ENCODE assay signal across 22 cellular contexts in genomic region chr6:36242161-36242560, GRCh38. TPM values are rescaled to one million over a fixed set of nuclear protein-coding genes. Genes with fewer than 3 reads are reported as not detected.
"Had no signal": no experiment of that assay in that cellular context is flagged by ENCODE, and none has a peak within 500 bp of the region (broad histone marks: within the 10 kb centered on the region; RNA-seq: fewer than 3 reads in every experiment).

No MANE protein-coding gene starts in this region.

- DNase-seq: activated CD4-positive, alpha-beta T cell treated with anti-CD3 and anti-CD28 coated beads, Interleukin-2, amount 50 U/mL, for 4 hours; activated CD4-positive, CD25-positive, alpha-beta regulatory T cell treated with anti-CD3 and anti-CD28 coated beads, Interleukin-2, amount 50 U/mL, for 72 hours; activated naive CD4-positive, alpha-beta T cell treated with anti-CD3 and anti-CD28 coated beads, Interleukin-2, amount 10 ng/mL, durations not matched to agents 7 days and 5 days; body of pancreas; central memory CD4-positive, alpha-beta T cell; colonic mucosa; effector CD4-positive, alpha-beta T cell; hippocampal formation; left lung; mammary epithelial cell; mucosa of descending colon; natural killer cell; small intestine; stimulated activated CD4-positive, alpha-beta T cell treated with anti-CD3 and anti-CD28 coated beads, Interleukin-4, amount 100 ng/mL, for 4 hours; stimulated activated CD8-positive, alpha-beta memory T cell treated with anti-CD3 and anti-CD28 coated beads, Interleukin-4, amount 100 ng/mL, for 48 hours; SW 1271 had no signal

- ATAC-seq: body of pancreas, mucosa of descending colon, natural killer cell had no signal

- H3K27me3 ChIP-seq: body of pancreas, colonic mucosa, esophagus muscularis mucosa, left lung, right atrium auricular region had no signal

- H3K27ac ChIP-seq: body of pancreas, colonic mucosa, esophagus muscularis mucosa, left lung, right atrium auricular region had no signal

- FAIRE-seq: keratinocyte, small intestine had no signal

- H3K4me3 ChIP-seq: body of pancreas, colonic mucosa, esophagus muscularis mucosa, left lung, mucosa of descending colon, right atrium auricular region had no signal

- H3K9me3 ChIP-seq: body of pancreas, colonic mucosa, esophagus muscularis mucosa, left lung, mucosa of descending colon, right atrium auricular region had no signal

- H3K4me1 ChIP-seq: esophagus muscularis mucosa, right atrium auricular region had no signal

- H3K36me3 ChIP-seq: colonic mucosa, esophagus muscularis mucosa, left lung, right atrium auricular region had no signal

RNA-seq across cellular contexts. Expression of gene PNPLA1, which starts 27.7 kb away (rescaled TPM):
- total RNA-seq: body of pancreas, fibroblast of villous mesenchyme, glomerular endothelial cell, mammary epithelial cell, occipital lobe had no signal
- polyA plus RNA-seq: mammary epithelial cell had no signal
